Comparison of ENCODE assay signal across 8 cellular contexts in the genomic region with DNA sequence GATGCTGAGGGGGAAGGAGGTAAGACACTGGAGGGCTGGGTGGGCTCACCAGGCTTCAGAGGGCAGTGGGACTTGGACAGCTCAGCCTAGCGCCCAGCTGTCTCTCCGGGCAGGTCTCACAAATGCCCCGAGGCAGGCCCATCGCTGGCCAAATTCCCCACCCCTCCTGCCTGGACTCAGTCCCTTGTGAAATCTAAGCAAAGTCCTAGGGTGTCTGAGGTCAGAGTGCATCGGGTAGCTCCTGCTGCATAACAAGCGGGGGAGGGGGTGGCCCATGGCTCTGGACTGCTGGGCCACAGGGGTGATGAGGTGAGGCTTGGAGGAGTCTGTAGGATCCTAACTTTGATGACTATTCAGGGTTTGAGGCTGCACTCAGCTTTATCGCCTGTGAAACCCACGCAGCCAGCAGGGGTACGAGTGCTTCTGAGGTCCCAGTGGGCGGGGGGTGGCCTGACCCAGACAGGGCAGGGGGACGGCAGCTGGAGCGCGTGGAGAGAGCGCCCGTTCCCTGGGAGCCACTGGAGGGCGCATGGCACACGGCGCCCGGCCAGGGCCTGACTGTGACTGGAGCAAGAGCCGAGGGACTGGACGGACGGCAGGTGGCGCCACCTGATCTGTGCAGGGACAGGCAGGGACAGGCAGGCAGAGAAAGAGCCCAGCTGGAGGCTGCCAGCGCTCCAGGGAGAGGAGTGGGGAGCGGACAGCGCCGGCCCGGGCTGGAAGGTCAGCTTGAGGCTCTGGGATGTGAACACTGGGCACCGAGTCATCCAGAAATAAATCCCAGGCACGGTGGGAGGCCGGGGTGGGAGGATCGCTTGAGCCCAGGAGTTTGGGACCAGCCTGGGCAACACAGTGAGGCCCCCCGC. TPM values are rescaled to one million over a fixed set of nuclear protein-coding genes. Genes with fewer than 3 reads are reported as not detected.
DNase-seq lines count a peak whose midpoint lies in the region; ATAC-seq, FAIRE-seq and TF ChIP-seq lines count a peak whose summit lies in the region.

No MANE protein-coding gene starts in this region.

- no peak overlapping the region for H3K4me3 ChIP-seq in bronchial epithelial cell (ENCODE audit: low read depth, low read length)
- no peak overlapping the region for H3K4me3 ChIP-seq in kidney (ENCODE audit: low read length in 2 of 2)

- H3K27ac ChIP-seq in kidney (ENCODE audit: low read depth in 2 of 2, low read length in 2 of 2) = peak overlapping the region in 1 of 2 donors; percentile 32

- TF ChIP-seq CTCF in bronchial epithelial cell (IDR thresholded peaks at IDR 0.05; ENCODE audit: insufficient read depth, low read length, severe bottlenecking) (peak; percentile 100), kidney (IDR thresholded peaks at IDR 0.05; ENCODE audit: borderline replicate concordance, extremely low read depth, insufficient read depth) (peak; percentile 100)

- intact Hi-C loops in kidney (cut with DNase I) = loop anchor here (5.0 to 10.0 kb wide), 2 partner anchors 69 to 182 kb away; no protein-coding TSS in a partner anchor

- H3K9ac ChIP-seq in kidney (ENCODE audit: low read length in 2 of 2) = no peak overlapping the region

- no peaks in the 10 kb centered on the region for H3K9me3 ChIP-seq in kidney (ENCODE audit: control insufficient read depth in 1 of 2, low read length in 2 of 2)

- peak; percentile 77 for ATAC-seq in GM19324 (IDR thresholded peaks at IDR 0.05; ENCODE audit: low FRiP score, unreplicated experiment)
- ATAC-seq in HG03378 (IDR thresholded peaks at IDR 0.05; ENCODE audit: unreplicated experiment) = peak; percentile 82

- peaks cover 0 to 5% of the 10 kb centered on the region in 2 donors for H3K4me1 ChIP-seq in kidney (ENCODE audit: control insufficient read depth in 1 of 2, insufficient read depth in 1 of 2, low read depth in 1 of 2, low read length in 2 of 2)

- DNase-seq in C1 segment of cervical spinal cord (lab: John Stamatoyannopoulos, UW) (peak; percentile 53 to 97 (median 90)), NCI-H446 treated with DMSO at 0.1 percent for 48 hours (lab: John Stamatoyannopoulos, UW) (peak; percentile 81), bronchial epithelial cell (ENCODE audit: low read depth) (peak; percentile 79), kidney (peak; percentile 99)
- peak; percentile 89 to 93 (median 92) for DNase-seq in activated CD4-positive, CD25-positive, alpha-beta regulatory T cell (lab: John Stamatoyannopoulos, UW)
- peak; percentile 93 for DNase-seq in stimulated activated CD4-positive, alpha-beta T cell treated with anti-CD3 and anti-CD28 coated beads, Interleukin-1b, Interleukin-23, amount 100 ng/mL, for 48 hours

- peaks cover 2% of the 10 kb centered on the region for H3K36me3 ChIP-seq in bronchial epithelial cell (ENCODE audit: control insufficient read depth, insufficient read depth, low read length)
- H3K36me3 ChIP-seq in kidney (ENCODE audit: control insufficient read depth in 1 of 2, insufficient read depth in 2 of 2, low read length in 2 of 2) = no peaks in the 10 kb centered on the region

- H3K27me3 ChIP-seq in bronchial epithelial cell (ENCODE audit: control insufficient read depth, insufficient read depth, low read length) = no peaks in the 10 kb centered on the region

- no peak for FAIRE-seq in bronchial epithelial cell (lab: Jason Lieb, UNC)
- peak; percentile 41 for FAIRE-seq in kidney (lab: Jason Lieb, UNC)

RNA-seq across cellular contexts. Expression of a gene that starts 10.0 kb away (rescaled TPM):
- total RNA-seq in bronchial epithelial cell = 0.51 TPM in 1 of 2 replicates, not detected in the other
- 0.13 TPM for total RNA-seq in kidney
- 0.17 TPM for polyA plus RNA-seq in kidney (ENCODE audit: insufficient read depth, low read depth, low replicate concordance)

RNA-seq across cellular contexts. Expression of a gene that starts 17.6 kb away (rescaled TPM):
- total RNA-seq in bronchial epithelial cell (12.9 and 17.5 TPM in 2 replicates), kidney (14.7 TPM)
- 4.8 TPM for polyA plus RNA-seq in kidney (ENCODE audit: insufficient read depth, low read depth, low replicate concordance)

RNA-seq across cellular contexts. Expression of a gene that starts 38.5 kb away (rescaled TPM):
- total RNA-seq in bronchial epithelial cell = 26.9 and 45.3 TPM in 2 replicates
- total RNA-seq in kidney = 48.2 TPM
- 36.4 TPM for polyA plus RNA-seq in kidney (ENCODE audit: insufficient read depth, low read depth, low replicate concordance)

RNA-seq across cellular contexts. Expression of a gene that starts 51.4 kb away (rescaled TPM):
- 1.0 and 1.3 TPM in 2 replicates for total RNA-seq in bronchial epithelial cell
- total RNA-seq in kidney = 10.3 TPM
- 7.6 TPM for polyA plus RNA-seq in kidney (ENCODE audit: insufficient read depth, low read depth, low replicate concordance)
